9 cellular contexts compared by ENCODE assay signal in the genomic region with DNA sequence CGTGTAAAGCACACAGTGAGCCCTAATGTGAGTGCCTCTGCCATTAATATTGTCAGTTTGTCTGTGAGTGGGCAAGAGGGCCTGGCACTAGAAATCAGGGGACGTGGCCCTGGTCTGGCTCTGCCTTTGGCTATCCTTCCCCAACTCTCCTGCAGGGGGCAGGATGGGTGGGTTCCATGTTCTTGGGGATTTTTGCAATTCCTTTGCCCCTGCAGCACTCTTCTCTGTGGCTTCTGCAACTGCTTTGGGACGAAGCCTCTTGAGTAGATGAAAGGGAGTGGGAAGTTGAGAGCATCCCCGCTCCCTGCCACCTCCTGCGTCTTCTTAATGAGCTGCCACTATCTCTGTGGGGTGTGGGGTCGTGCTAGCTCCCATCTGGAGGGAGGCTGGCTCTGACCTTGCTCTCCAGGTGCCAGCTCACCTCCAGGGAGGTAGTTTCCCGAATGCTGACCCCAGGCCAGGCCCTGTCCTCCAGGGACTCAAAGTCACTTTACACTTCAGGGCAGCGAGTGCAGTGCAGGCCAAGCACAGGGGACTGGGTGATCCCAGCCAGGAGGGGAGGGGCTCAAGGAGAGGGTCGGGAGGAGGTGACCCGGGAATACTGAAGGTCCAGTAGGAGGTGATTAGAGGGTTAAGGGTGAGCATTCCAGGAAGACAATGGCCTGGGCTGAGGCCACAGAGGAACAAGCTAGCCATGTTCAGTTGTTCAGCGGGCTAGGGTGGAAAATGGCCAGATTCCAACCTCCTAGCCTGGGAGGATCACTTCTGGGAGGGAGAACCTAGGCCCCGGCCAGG.
DNase-seq lines count a peak whose midpoint lies in the region; ATAC-seq, FAIRE-seq and TF ChIP-seq lines count a peak whose summit lies in the region.
"Had no signal": no experiment of that assay in that cellular context is flagged by ENCODE, and none has a peak within 500 bp of the region (broad histone marks: within the 10 kb centered on the region; RNA-seq: fewer than 3 reads in every experiment).

No MANE protein-coding gene starts in this region.

- peaks cover 49% of the 10 kb centered on the region for H3K27me3 Mint-ChIP-seq in Calu3 (ENCODE audit: unreplicated experiment)
- H3K27me3 Mint-ChIP-seq in activated naive CD8-positive, alpha-beta T cell treated with anti-CD3 and anti-CD28 coated beads for 36 hours, result peaks cover 21% of the 10 kb centered on the region

- no peak for FAIRE-seq in GM18507 (lab: Jason Lieb, UNC)

- TF ChIP-seq CTCF in Calu3 (IDR thresholded peaks at IDR 0.05; ENCODE audit: unreplicated experiment), result no peak

- intact Hi-C loops in Calu3 (cut with micrococcal nuclease; ENCODE audit: unreplicated experiment), result no loop called here

- H3K9me3 Mint-ChIP-seq in Calu3 (ENCODE audit: low read depth, unreplicated experiment), result no peaks in the 10 kb centered on the region
- H3K9me3 Mint-ChIP-seq in activated naive CD8-positive, alpha-beta T cell treated with anti-CD3 and anti-CD28 coated beads for 36 hours, result peaks cover under 1% of the 10 kb centered on the region

- H3K36me3 Mint-ChIP-seq in Calu3 (ENCODE audit: insufficient read depth, unreplicated experiment), result no peaks in the 10 kb centered on the region
- no peaks in the 10 kb centered on the region for H3K36me3 Mint-ChIP-seq in activated naive CD8-positive, alpha-beta T cell treated with anti-CD3 and anti-CD28 coated beads for 36 hours

- no peak overlapping the region for H3K4me3 Mint-ChIP-seq in Calu3 (ENCODE audit: low read depth, unreplicated experiment)
- H3K4me3 Mint-ChIP-seq in activated naive CD8-positive, alpha-beta T cell treated with anti-CD3 and anti-CD28 coated beads for 36 hours, result no peak overlapping the region
- H3K4me3 Mint-ChIP-seq: naive thymus-derived CD8-positive, alpha-beta T cell had no signal

- BruUV-seq in Calu3 (replicated peaks; lab: Mats Ljungman, UMichigan), result no TSS peak

- no peak overlapping the region for H3K27ac Mint-ChIP-seq in Calu3 (ENCODE audit: unreplicated experiment)
- H3K27ac Mint-ChIP-seq in activated naive CD8-positive, alpha-beta T cell treated with anti-CD3 and anti-CD28 coated beads for 36 hours, result no peak overlapping the region
- H3K27ac Mint-ChIP-seq: naive thymus-derived CD8-positive, alpha-beta T cell had no signal

- H3K4me1 Mint-ChIP-seq in Calu3 (ENCODE audit: low read depth, unreplicated experiment), result no peaks in the 10 kb centered on the region
- H3K4me1 Mint-ChIP-seq in activated naive CD8-positive, alpha-beta T cell treated with anti-CD3 and anti-CD28 coated beads for 36 hours, result no peaks in the 10 kb centered on the region

- CTCF ChIA-PET in Calu3 (lab: Charles Lee), result no interaction called here

- no peak for ATAC-seq in left lobe of liver
- no peak for ATAC-seq in HG02970 (IDR thresholded peaks at IDR 0.05; ENCODE audit: low FRiP score, unreplicated experiment)
- ATAC-seq in HG03460 (IDR thresholded peaks at IDR 0.05; ENCODE audit: unreplicated experiment), result no peak
- ATAC-seq: naive thymus-derived CD8-positive, alpha-beta T cell had no signal

- DNase-seq in Calu3 (peak; percentile 9), GM18507 (ENCODE audit: extremely low spot score, insufficient read length, low read depth) (peak; percentile 12), left lobe of liver (ENCODE audit: low spot score) (peak; percentile 40), pons (ENCODE audit: low spot score) (no peak)
- peak; percentile 4 for DNase-seq in activated naive CD8-positive, alpha-beta T cell treated with anti-CD3 and anti-CD28 coated beads for 36 hours
- DNase-seq: NCI-H526 treated with DMSO at 0.1 percent for 48 hours had no signal
